In genomic region chr3:192212979-192213378, GRCh38 we compare ENCODE assay signal across 26 cellular contexts.
"Had no signal": no experiment of that assay in that cellular context is flagged by ENCODE, and none has a peak within 500 bp of the region (broad histone marks: within the 10 kb centered on the region; RNA-seq: fewer than 3 reads in every experiment).

No MANE protein-coding gene starts in this region.

- H3K9me3 ChIP-seq: neutrophil, ovary, psoas muscle, right atrium auricular region, stomach, suprapubic skin, tibial artery had no signal

- ATAC-seq: natural killer cell; psoas muscle; stimulated activated naive B cell treated with anti-CD40 and anti-IgM and Interleukin-4, amounts not matched to agents 10 μg/mL and 1 μg/mL and 100 μg/mL, for 72 hours; T-helper 17 cell had no signal

- H3K4me2 ChIP-seq: smooth muscle cell had no signal

- H3K27me3 ChIP-seq: brain microvascular endothelial cell, neutrophil, ovary, right atrium auricular region, stomach, suprapubic skin, tibial artery had no signal

- H3K27ac ChIP-seq: brain microvascular endothelial cell, epithelial cell of prostate, neutrophil, ovary, psoas muscle, right atrium auricular region, stomach, suprapubic skin, tibial artery had no signal

- DNase-seq: activated CD4-positive, alpha-beta memory T cell treated with anti-CD3 and anti-CD28 coated beads, Interleukin-2, amount 10 ng/mL, durations not matched to agents 7 days and 5 days; activated CD4-positive, alpha-beta T cell treated with anti-CD3 and anti-CD28 coated beads for 1 hour; activated CD4-positive, alpha-beta T cell treated with anti-CD3 and anti-CD28 coated beads, Interleukin-2, amount 10 ng/mL, durations not matched to agents 7 days and 5 days; activated CD8-positive, alpha-beta memory T cell treated with anti-CD3 and anti-CD28 coated beads, Interleukin-2, amount 50 U/mL, for 48 hours; activated gamma-delta T cell treated with Interleukin-2 at 50 U/mL for 16 hours; activated naive CD4-positive, alpha-beta T cell treated with anti-CD3 and anti-CD28 coated beads, Interleukin-2, amount 50 U/mL, for 16 hours; activated T-cell treated with anti-CD3 and anti-CD28 coated beads, Interleukin-2, amount 50 U/mL, for 24 hours; amniotic stem cell; brain microvascular endothelial cell; immature natural killer cell; kidney; mesenchymal stem cell; natural killer cell; ovary; psoas muscle; stimulated activated CD4-positive, alpha-beta T cell treated with anti-CD3 and anti-CD28 coated beads, Interleukin-2, amount 100 ng/mL, for 24 hours; stimulated activated naive B cell treated with anti-CD40 and anti-IgM and Interleukin-4, amounts not matched to agents 10 μg/mL and 1 μg/mL and 100 μg/mL, for 72 hours; stomach; T-helper 17 cell; T1000; tibial artery had no signal

- H3K4me3 ChIP-seq: ovary, psoas muscle, right atrium auricular region, smooth muscle cell, stomach, suprapubic skin, tibial artery had no signal

- H3K36me3 ChIP-seq: brain microvascular endothelial cell, neutrophil, ovary, right atrium auricular region, stomach, suprapubic skin, tibial artery had no signal

- H3K4me1 ChIP-seq: psoas muscle, right atrium auricular region, stomach, suprapubic skin, tibial artery had no signal
